Comparison of ENCODE assay signal across 1 cellular context in genomic region chr17:80018917-80019651, GRCh38.
TF ChIP-seq lines count a peak whose summit lies in the region.

No MANE protein-coding gene starts in this region.

TF ChIP-seq in HepG2, 621 proteins besides CTCF, POLR2A, EP300 and RAD21 (continued from another document and continues in another):
- TF ChIP-seq MLXIP (CRISPR knock-in tag; IDR thresholded peaks at IDR 0.05; ENCODE audit: borderline replicate concordance) = no peak
- TF ChIP-seq ZNF510 (CRISPR knock-in tag; IDR thresholded peaks at IDR 0.05; ENCODE audit: low read depth) = no peak
- no peak; the same call in 1 of the 2 replicates for TF ChIP-seq ZNF646 (CRISPR knock-in tag; IDR thresholded peaks at IDR 0.05)
- no peak for TF ChIP-seq ARHGAP35 (CRISPR knock-in tag; IDR thresholded peaks at IDR 0.05; ENCODE audit: borderline replicate concordance)
- TF ChIP-seq HNF4A (CRISPR knock-in tag; IDR thresholded peaks at IDR 0.05) = peak; percentile 57
- 0 out of 2 replicates have a peak, but pooled peaks have one; percentile 34 for TF ChIP-seq THAP9 (CRISPR knock-in tag; IDR thresholded peaks at IDR 0.05; ENCODE audit: borderline replicate concordance)
- TF ChIP-seq KLF15 (CRISPR knock-in tag; IDR thresholded peaks at IDR 0.05; ENCODE audit: borderline replicate concordance) = 0 out of 2 replicates have a peak, but pooled peaks have one; percentile 50
- TF ChIP-seq PREB (CRISPR knock-in tag; IDR thresholded peaks at IDR 0.05) = no peak
- peak; percentile 63; the same call in 1 of the 2 replicates for TF ChIP-seq ZNF543 (CRISPR knock-in tag; IDR thresholded peaks at IDR 0.05)
- TF ChIP-seq ZNF710 (CRISPR knock-in tag; IDR thresholded peaks at IDR 0.05; ENCODE audit: borderline replicate concordance) = peak; percentile 59; the same call in 1 of the 2 replicates
- TF ChIP-seq ATM (IDR thresholded peaks at IDR 0.05; ENCODE audit: borderline replicate concordance) = no peak
- TF ChIP-seq ZSCAN20 (CRISPR knock-in tag; IDR thresholded peaks at IDR 0.05; ENCODE audit: borderline replicate concordance) = no peak
- peak; percentile 59; the same call in 1 of the 2 replicates for TF ChIP-seq ZGPAT (CRISPR knock-in tag; IDR thresholded peaks at IDR 0.05)
- TF ChIP-seq ZNF570 (CRISPR knock-in tag; IDR thresholded peaks at IDR 0.05; ENCODE audit: borderline replicate concordance) = no peak
- TF ChIP-seq MTERF4 (CRISPR knock-in tag; IDR thresholded peaks at IDR 0.05) = no peak
- TF ChIP-seq GATA4 (IDR thresholded peaks at IDR 0.05; ENCODE audit: borderline replicate concordance, low read depth) = no peak
- no peak for TF ChIP-seq SMC3 (IDR thresholded peaks at IDR 0.05; ENCODE audit: low read length)
- TF ChIP-seq RFX1 (IDR thresholded peaks at IDR 0.05) = no peak
- TF ChIP-seq PLRG1 (conservative IDR thresholded peaks at IDR 0.05) = no peak
- TF ChIP-seq ZBTB25 (CRISPR knock-in tag; IDR thresholded peaks at IDR 0.05) = no peak
- 0 out of 2 replicates have a peak, but pooled peaks have one; percentile 34 for TF ChIP-seq SRY (CRISPR knock-in tag; IDR thresholded peaks at IDR 0.05)
- peak; percentile 58 for TF ChIP-seq ZNF501 (CRISPR knock-in tag; IDR thresholded peaks at IDR 0.05)
- peak; percentile 27; the same call in 1 of the 2 replicates for TF ChIP-seq E2F1 (CRISPR knock-in tag; IDR thresholded peaks at IDR 0.05)
- peak; percentile 48 for TF ChIP-seq ZNF430 (CRISPR knock-in tag; IDR thresholded peaks at IDR 0.05)
- peak; percentile 97 for TF ChIP-seq ZNF687 (CRISPR knock-in tag; IDR thresholded peaks at IDR 0.05)
- TF ChIP-seq ZNF674 (CRISPR knock-in tag; IDR thresholded peaks at IDR 0.05; ENCODE audit: low read depth) = no peak
- 0 out of 2 replicates have a peak, but pooled peaks have one; percentile 51 for TF ChIP-seq PRMT3 (CRISPR knock-in tag; IDR thresholded peaks at IDR 0.05; ENCODE audit: borderline replicate concordance, low read depth)
